10 cellular contexts compared by ENCODE assay signal in the genomic region with DNA sequence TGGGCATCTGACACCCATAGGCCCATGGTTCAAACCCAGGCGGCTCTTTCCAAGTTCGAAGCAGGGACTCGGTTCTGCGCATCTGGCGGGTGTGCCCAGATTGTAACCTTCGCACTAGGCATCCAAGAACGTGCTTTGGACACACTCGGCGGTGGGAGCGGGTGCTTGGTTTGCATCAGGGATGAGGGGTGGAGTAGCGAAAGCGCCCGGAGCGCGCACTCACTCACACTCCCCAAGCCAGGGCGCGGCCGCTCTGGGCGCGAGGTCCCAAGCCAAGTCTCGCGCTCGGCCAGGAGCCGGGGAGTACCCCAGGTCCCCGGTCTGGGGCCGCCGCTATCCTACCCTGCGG. TPM values are rescaled to one million over a fixed set of nuclear protein-coding genes. Genes with fewer than 3 reads are reported as not detected.
DNase-seq lines count a peak whose midpoint lies in the region; ATAC-seq, FAIRE-seq and TF ChIP-seq lines count a peak whose summit lies in the region.
"Had no signal": no experiment of that assay in that cellular context is flagged by ENCODE, and none has a peak within 500 bp of the region (broad histone marks: within the 10 kb centered on the region; RNA-seq: fewer than 3 reads in every experiment).

No MANE protein-coding gene starts in this region.

- intact Hi-C loops in Panc1 (cut with micrococcal nuclease; ENCODE audit: unreplicated experiment) (no loop called here), endothelial cell of umbilical vein (cut with micrococcal nuclease) (no loop called here)

- no peaks in the 10 kb centered on the region for H4K20me1 ChIP-seq in endothelial cell of umbilical vein (replicated peaks; ENCODE audit: control insufficient read depth, extremely low read depth, insufficient read depth, low read length)

- POLR2A ChIA-PET in Panc1 (lab: Charles Lee) (no interaction called here), endothelial cell of umbilical vein (lab: Charles Lee) (no interaction called here)
- POLR2A ChIA-PET in activated CD8-positive, alpha-beta T cell treated with anti-CD3 and anti-CD28 coated beads, Interleukin-2, amount 10 ng/mL, durations not matched to agents 7 days and 5 days (lab: Charles Lee), result no interaction called here

- peak overlapping the region; percentile 84 for H3K4me3 Mint-ChIP-seq in mesothelial cell of epicardium
- no peak overlapping the region for H3K4me3 Mint-ChIP-seq in activated CD8-positive, alpha-beta T cell treated with anti-CD3 and anti-CD28 coated beads, Interleukin-2, amount 10 ng/mL, durations not matched to agents 7 days and 5 days

- H3K36me3 ChIP-seq in Panc1 (ENCODE audit: control insufficient read depth, insufficient read depth, low read length), result no peaks in the 10 kb centered on the region
- H3K36me3 ChIP-seq in endothelial cell of umbilical vein (ENCODE audit: control insufficient read depth in 2 of 2, extremely low read depth in 1 of 2, insufficient read depth in 2 of 2, low read length in 2 of 2), result no peaks in the 10 kb centered on the region
- no peaks in the 10 kb centered on the region for H3K36me3 ChIP-seq in thoracic aorta

- ATAC-seq in Panc1, result no peak
- ATAC-seq in thoracic aorta (ENCODE audit: insufficient number of reproducible peaks, low FRiP score, low read depth), result no peak
- ATAC-seq in activated CD8-positive, alpha-beta T cell treated with anti-CD3 and anti-CD28 coated beads, Interleukin-2, amount 10 ng/mL, durations not matched to agents 7 days and 5 days, result no peak

- peaks cover 59% of the 10 kb centered on the region for H3K27me3 Mint-ChIP-seq in mesothelial cell of epicardium (ENCODE audit: low read depth)
- peaks cover 53% of the 10 kb centered on the region for H3K27me3 Mint-ChIP-seq in activated CD8-positive, alpha-beta T cell treated with anti-CD3 and anti-CD28 coated beads, Interleukin-2, amount 10 ng/mL, durations not matched to agents 7 days and 5 days (ENCODE audit: low read depth)

- peak overlapping the region; percentile 29 for H2AFZ ChIP-seq in endothelial cell of umbilical vein (ENCODE audit: low read depth, low read length)

- no peak overlapping the region for H3K27ac Mint-ChIP-seq in mesothelial cell of epicardium
- no peak overlapping the region for H3K27ac Mint-ChIP-seq in activated CD8-positive, alpha-beta T cell treated with anti-CD3 and anti-CD28 coated beads, Interleukin-2, amount 10 ng/mL, durations not matched to agents 7 days and 5 days

- peaks cover 8% of the 10 kb centered on the region for H3K4me1 Mint-ChIP-seq in mesothelial cell of epicardium
- peaks cover 1% of the 10 kb centered on the region for H3K4me1 Mint-ChIP-seq in activated CD8-positive, alpha-beta T cell treated with anti-CD3 and anti-CD28 coated beads, Interleukin-2, amount 10 ng/mL, durations not matched to agents 7 days and 5 days (ENCODE audit: low read depth)

- BruUV-seq in Panc1 (replicated peaks; lab: Mats Ljungman, UMichigan), result no TSS peak
- BruUV-seq in endothelial cell of umbilical vein (replicated peaks; lab: Mats Ljungman, UMichigan), result no TSS peak

- dilution Hi-C loops in endothelial cell of umbilical vein (cut with MboI; ENCODE audit: extremely low pct_ligation_motif_present, low sequenced_read_pairs), result no loop called here

- H3K4me3 ChIP-seq in Panc1 (ENCODE audit: low read depth in 2 of 2, low read length in 2 of 2) (peak overlapping the region; percentile 47 to 73), endothelial cell of umbilical vein (replicated peaks in 1 of 3; ENCODE audit: insufficient read depth in 1 of 3, low read depth in 1 of 3, low read length in 3 of 3) (peak overlapping the region; percentile 1 to 50 (median 39)), thoracic aorta (peak overlapping the region; percentile 70)
- H3K4me3 ChIP-seq: SK-N-MC had no signal

- H3K9me3 Mint-ChIP-seq in mesothelial cell of epicardium, result peaks cover 14% of the 10 kb centered on the region
- H3K9me3 Mint-ChIP-seq in activated CD8-positive, alpha-beta T cell treated with anti-CD3 and anti-CD28 coated beads, Interleukin-2, amount 10 ng/mL, durations not matched to agents 7 days and 5 days (ENCODE audit: insufficient read depth), result no peaks in the 10 kb centered on the region

- peak overlapping the region; percentile 27 for H3K4me2 ChIP-seq in endothelial cell of umbilical vein (ENCODE audit: insufficient read depth, low read length)

- DNase-seq in Panc1 (ENCODE audit: low read depth, low spot score) (no peak), endothelial cell of umbilical vein (ENCODE audit: low read depth, low spot score) (peak; percentile 2), mesothelial cell of epicardium (ENCODE audit: low spot score in 2 of 2, unreplicated experiment in 2 of 2) (no peak), thoracic aorta (ENCODE audit: low spot score) (no peak), NCI-H524 treated with DMSO at 0.1 percent for 48 hours (lab: John Stamatoyannopoulos, UW) (no peak), NAMALWA (ENCODE audit: low spot score) (no peak)
- no peak for DNase-seq in activated CD8-positive, alpha-beta T cell treated with anti-CD3 and anti-CD28 coated beads, Interleukin-2, amount 10 ng/mL, durations not matched to agents 7 days and 5 days
- DNase-seq: effector memory CD4-positive, alpha-beta T cell had no signal

- no peak for TF ChIP-seq POLR2A in endothelial cell of umbilical vein (IDR thresholded peaks at IDR 0.05; ENCODE audit: low read depth, low read length)

- H3K79me2 ChIP-seq in endothelial cell of umbilical vein (ENCODE audit: control insufficient read depth, insufficient read depth, low read length), result no peaks in the 10 kb centered on the region

- no peaks in the 10 kb centered on the region for H3K9me1 ChIP-seq in endothelial cell of umbilical vein (replicated peaks; ENCODE audit: control insufficient read depth, extremely low read depth, insufficient read depth, low read length)

- no peak for FAIRE-seq in endothelial cell of umbilical vein (lab: Jason Lieb, UNC)

- TF ChIP-seq CTCF in Panc1 (IDR thresholded peaks at IDR 0.05) (no peak), endothelial cell of umbilical vein (IDR thresholded peaks at IDR 0.05; ENCODE audit: extremely low read depth in 1 of 2, insufficient read depth in 1 of 2, low read depth in 1 of 2, low read length in 2 of 2) (no peak), mesothelial cell of epicardium (IDR thresholded peaks at IDR 0.05; ENCODE audit: unreplicated experiment) (no peak), thoracic aorta (IDR thresholded peaks at IDR 0.05) (no peak)

- H3K4me1 ChIP-seq in Panc1 (ENCODE audit: control insufficient read depth, insufficient read depth, low read length), result no peaks in the 10 kb centered on the region
- H3K4me1 ChIP-seq in endothelial cell of umbilical vein (ENCODE audit: control insufficient read depth, extremely low read depth, insufficient read depth, low read length), result peaks cover 6% of the 10 kb centered on the region
- peaks cover 5 to 14% of the 10 kb centered on the region in 2 donors for H3K4me1 ChIP-seq in thoracic aorta (ENCODE audit: control insufficient read depth in 1 of 2, low read depth in 2 of 2)

- H3K9ac ChIP-seq in endothelial cell of umbilical vein (replicated peaks; ENCODE audit: extremely low read depth, insufficient read depth, low read length), result no peak overlapping the region

- CTCF ChIA-PET in Panc1 (lab: Charles Lee) (no interaction called here), endothelial cell of umbilical vein (lab: Charles Lee) (interaction anchor here (0.8 to 1.0 kb wide), 3 partner anchors 10 to 153 kb away, joined by 3 read pairs; no protein-coding TSS in a partner anchor)
- CTCF ChIA-PET in activated CD8-positive, alpha-beta T cell treated with anti-CD3 and anti-CD28 coated beads, Interleukin-2, amount 10 ng/mL, durations not matched to agents 7 days and 5 days (lab: Charles Lee), result no interaction called here

- H3K27ac ChIP-seq in Panc1 (ENCODE audit: low read length), result no peak overlapping the region
- H3K27ac ChIP-seq in endothelial cell of umbilical vein (ENCODE audit: insufficient read depth, low read depth, low read length), result no peak overlapping the region
- H3K27ac ChIP-seq in thoracic aorta, result no peak overlapping the region
- H3K27ac ChIP-seq: SK-N-MC had no signal

- H3K27me3 ChIP-seq in Panc1 (ENCODE audit: control insufficient read depth, insufficient read depth, low read length) (peaks cover 10% of the 10 kb centered on the region), endothelial cell of umbilical vein (ENCODE audit: control insufficient read depth in 2 of 2, insufficient read depth in 2 of 2, low read length in 2 of 2) (peaks cover 21 to 46% of the 10 kb centered on the region in 2 experiments), thoracic aorta (replicated peaks; ENCODE audit: insufficient read depth) (no peaks in the 10 kb centered on the region)

- H3K36me3 Mint-ChIP-seq in mesothelial cell of epicardium, result no peaks in the 10 kb centered on the region
- no peaks in the 10 kb centered on the region for H3K36me3 Mint-ChIP-seq in activated CD8-positive, alpha-beta T cell treated with anti-CD3 and anti-CD28 coated beads, Interleukin-2, amount 10 ng/mL, durations not matched to agents 7 days and 5 days (ENCODE audit: low read depth)

- no peaks in the 10 kb centered on the region for H3K9me3 ChIP-seq in Panc1 (ENCODE audit: control insufficient read depth, insufficient read depth, low read depth, low read length)
- H3K9me3 ChIP-seq in endothelial cell of umbilical vein (replicated peaks; ENCODE audit: control insufficient read depth, insufficient read depth, low read length), result no peaks in the 10 kb centered on the region
- H3K9me3 ChIP-seq in thoracic aorta, result no peaks in the 10 kb centered on the region

- in situ Hi-C loops in Panc1 (cut with HindIII; ENCODE audit: low pct_unique_long_range_greater_than_20kb, low sequenced_read_pairs), result no loop called here

TF ChIP-seq in endothelial cell of umbilical vein, 7 proteins besides CTCF, POLR2A, EP300 and RAD21 (continues in another document):
- TF ChIP-seq, protein P1, sequence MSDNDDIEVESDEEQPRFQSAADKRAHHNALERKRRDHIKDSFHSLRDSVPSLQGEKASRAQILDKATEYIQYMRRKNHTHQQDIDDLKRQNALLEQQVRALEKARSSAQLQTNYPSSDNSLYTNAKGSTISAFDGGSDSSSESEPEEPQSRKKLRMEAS (IDR thresholded peaks at IDR 0.05; ENCODE audit: insufficient read depth, insufficient read length), result no peak

RNA-seq across cellular contexts. Expression of gene SYT9, which starts 0.2 kb away (rescaled TPM):
- 3.7 TPM for total RNA-seq in Panc1 (2021; ENCODE audit: unreplicated experiment)
- polyA plus RNA-seq in Panc1 (2012; ENCODE audit: insufficient read length), result 5.0 TPM
- 0.25 TPM in 1 of 2 replicates, not detected in the other for total RNA-seq in endothelial cell of umbilical vein
- 0.23 and 0.27 TPM in 2 replicates for polyA plus RNA-seq in endothelial cell of umbilical vein
- 0.27 and 0.30 TPM in 2 replicates for polyA plus RNA-seq in endothelial cell of umbilical vein (2011; cell fraction: cytosol; rRNA removed)
- polyA plus RNA-seq in endothelial cell of umbilical vein (2011; cell fraction: nucleus; rRNA removed), result 0.38 TPM in 2 replicates
- 0.12 and 0.21 TPM in 2 replicates for polyA plus RNA-seq in endothelial cell of umbilical vein (2012)
- 1.1 and 1.2 TPM in 2 replicates for polyA minus RNA-seq in endothelial cell of umbilical vein
- not detected for polyA minus RNA-seq in endothelial cell of umbilical vein (2011; cell fraction: cytosol; rRNA and poly(A)+ RNA removed)
- polyA minus RNA-seq in endothelial cell of umbilical vein (2011; cell fraction: nucleus; rRNA and poly(A)+ RNA removed), result 0.48 and 0.72 TPM in 2 replicates
- total RNA-seq in mesothelial cell of epicardium, result 3.4 to 3.8 TPM (median 3.7 TPM) in 3 replicates
- total RNA-seq in thoracic aorta, result not detected
- not detected for total RNA-seq in activated CD8-positive, alpha-beta T cell treated with anti-CD3 and anti-CD28 coated beads, Interleukin-2, amount 10 ng/mL, durations not matched to agents 7 days and 5 days
- total RNA-seq: myocyte had no signal
